Comparison of ENCODE assay signal across 8 cellular contexts in the genomic region with DNA sequence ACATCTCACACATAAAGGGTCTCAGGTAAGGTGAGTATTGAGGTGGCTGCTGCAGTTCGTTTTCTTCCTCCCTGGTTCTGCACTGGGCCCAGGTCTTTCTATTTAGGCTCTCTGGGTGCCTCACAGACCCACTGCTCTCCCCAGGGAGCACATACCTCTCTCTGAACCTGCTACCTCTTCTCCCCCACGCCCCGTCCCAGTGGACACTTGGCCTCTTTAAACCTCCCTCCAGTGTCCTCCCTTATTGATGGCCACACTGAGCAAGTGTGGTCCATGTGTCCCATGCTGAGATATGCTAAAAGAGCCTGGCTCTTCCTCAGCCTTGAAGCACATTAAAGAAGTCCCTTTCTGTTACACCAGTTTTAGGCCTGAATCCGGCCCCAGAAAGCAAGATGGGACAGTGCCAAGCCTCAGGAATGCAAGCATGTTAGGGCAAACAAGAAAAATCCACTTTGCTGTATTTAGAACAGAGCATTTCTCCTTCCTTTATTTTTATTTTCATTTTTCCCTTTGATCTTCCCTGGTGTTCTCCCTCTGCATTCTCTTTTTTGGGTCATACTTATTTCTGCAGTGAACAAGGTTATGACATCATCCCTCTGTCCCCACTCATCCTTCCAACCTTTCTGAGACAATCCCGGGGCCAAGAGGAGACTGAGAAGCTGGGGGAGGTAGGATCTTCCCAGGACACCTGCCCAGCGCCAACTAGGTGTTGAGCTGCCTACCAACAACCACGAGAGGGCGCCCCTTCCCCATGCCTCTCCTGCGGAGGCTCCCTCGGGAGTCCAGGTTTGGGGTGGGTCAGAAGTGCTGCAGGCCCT. TPM values are rescaled to one million over a fixed set of nuclear protein-coding genes. Genes with fewer than 3 reads are reported as not detected.
DNase-seq lines count a peak whose midpoint lies in the region; ATAC-seq lines count a peak whose summit lies in the region.

No MANE protein-coding gene starts in this region.

- peaks cover 85 to 94% (median 91%) of the 10 kb centered on the region in 3 donors for H3K4me1 Mint-ChIP-seq in naive B cell

- no peaks in the 10 kb centered on the region for H3K36me3 Mint-ChIP-seq in naive B cell

- H3K27ac ChIP-seq in epithelial cell of prostate, result peak overlapping the region; percentile 15

- no peaks in the 10 kb centered on the region for H3K27me3 ChIP-seq in NT2/D1 (ENCODE audit: insufficient read depth, insufficient read length)

- peak; percentile 79 for DNase-seq in NK-92 treated with Interleukin-12 subunit alpha and Interleukin-12 subunit beta, amount 100 ng/mL, for 24 hours (lab: John Stamatoyannopoulos, UW)
- no peak for DNase-seq in NK-92 (lab: John Stamatoyannopoulos, UW; ENCODE audit: unreplicated experiment)
- DNase-seq in NT2/D1 (ENCODE audit: low read depth, low spot score), result peak; percentile 59
- peak; percentile 72 for DNase-seq in activated T-cell treated with anti-CD3 and anti-CD28 coated beads for 1 hour (ENCODE audit: low read depth)
- DNase-seq in epithelial cell of prostate (ENCODE audit: low read depth, low spot score), result no peak
- peak; percentile 71 for DNase-seq in naive B cell
- peak; percentile 33 to 72 (median 58) for DNase-seq in stimulated activated naive CD4-positive, alpha-beta T cell (lab: John Stamatoyannopoulos, UW)

- peak overlapping the region; percentile 65 to 85 (median 80) for H3K4me3 Mint-ChIP-seq in naive B cell

- H3K27ac Mint-ChIP-seq in naive B cell, result peak overlapping the region; percentile 94 to 99 (median 94)

- no peak overlapping the region for H3K9ac ChIP-seq in NT2/D1 (ENCODE audit: insufficient read length, low read depth)

- H3K4me3 ChIP-seq in NT2/D1 (ENCODE audit: insufficient read length, low read depth), result no peak overlapping the region

- peak; percentile 1 for ATAC-seq in HG03520 (IDR thresholded peaks at IDR 0.05; ENCODE audit: unreplicated experiment)
- peak; percentile 29 to 31 for ATAC-seq in naive B cell (ENCODE audit: low read depth in 2 of 2)

- H3K9me3 ChIP-seq in NT2/D1 (ENCODE audit: insufficient read depth, low read length), result no peaks in the 10 kb centered on the region

- peaks cover 0 to 4% (median 0%) of the 10 kb centered on the region in 7 donors for H3K9me3 Mint-ChIP-seq in naive B cell

- H3K4me1 ChIP-seq in NT2/D1 (ENCODE audit: insufficient read depth, insufficient read length), result peaks cover 9% of the 10 kb centered on the region

- no peaks in the 10 kb centered on the region for H3K36me3 ChIP-seq in NT2/D1 (ENCODE audit: insufficient read depth, insufficient read length, low read length)

- no peaks in the 10 kb centered on the region for H3K27me3 Mint-ChIP-seq in naive B cell

RNA-seq across cellular contexts. Expression of a gene that starts 5.0 kb away (rescaled TPM):
- 100 to 1,000 TPM in 4 of 6 donors, 10 to 100 TPM in 2; 42.6 to 239 (median 159) TPM for polyA plus RNA-seq in naive B cell (ENCODE audit: low read depth in 6 of 6)

RNA-seq across cellular contexts. Expression of a gene that starts 22.1 kb away (rescaled TPM):
- 100 to 1,000 TPM in 2 of 6 donors, 10 to 100 TPM in 4; 60.2 to 124 (median 82.6) TPM for polyA plus RNA-seq in naive B cell (ENCODE audit: low read depth in 6 of 6)

Comparison
In these comparisons a context has a peak if more than half of its experiments do, and no peak if none do; other contexts are left out.
1. DNase-seq: peak in NK-92 treated with Interleukin-12 subunit alpha and Interleukin-12 subunit beta, amount 100 ng/mL, for 24 hours (single experiment), NT2/D1 (single experiment), activated T-cell treated with anti-CD3 and anti-CD28 coated beads for 1 hour (single experiment), naive B cell (single experiment) and stimulated activated naive CD4-positive, alpha-beta T cell (6 of 6); none in NK-92 (single experiment) and epithelial cell of prostate (single experiment).